In the genomic region with DNA sequence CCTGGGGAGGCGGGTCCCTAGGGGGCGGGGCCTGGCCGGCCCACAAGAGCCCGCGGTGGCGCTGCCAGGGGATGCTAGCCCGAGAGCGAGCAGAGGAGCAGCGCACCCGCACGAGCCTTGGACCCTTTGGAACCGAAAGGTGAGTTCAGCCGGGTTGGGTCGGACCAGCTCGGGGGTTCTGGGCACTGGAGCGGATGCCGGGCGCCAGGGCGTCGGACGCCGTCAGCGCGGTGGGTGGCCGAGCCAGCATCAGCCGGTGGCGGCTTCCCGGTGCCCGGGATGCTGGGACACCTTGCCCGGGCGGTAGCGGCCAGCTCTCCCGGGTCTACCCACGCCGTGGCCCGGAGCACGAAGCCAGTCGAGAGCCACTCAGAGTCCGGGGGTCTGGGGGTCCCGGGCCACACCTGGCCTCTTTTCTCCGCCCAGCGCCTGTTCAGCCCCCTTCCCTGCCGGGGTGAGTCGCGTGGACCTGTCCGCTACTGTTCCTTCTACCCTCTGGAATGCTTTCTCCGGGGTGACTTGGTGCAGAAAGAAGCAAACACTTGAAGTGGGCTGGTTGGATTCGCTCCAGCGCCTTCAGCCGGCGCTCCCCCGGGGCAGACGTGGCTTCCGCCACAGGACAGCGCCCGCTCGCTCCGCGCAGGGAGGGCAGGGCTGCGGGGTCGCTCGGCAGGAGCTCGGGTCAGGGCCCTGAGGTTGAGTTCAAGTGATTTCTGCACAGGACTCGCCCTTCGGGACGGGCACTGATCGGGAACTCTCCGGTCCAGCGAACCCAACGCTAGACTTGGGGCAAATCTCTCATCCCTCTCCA, we compare ENCODE assay signal across 9 cellular contexts. TPM values are rescaled to one million over a fixed set of nuclear protein-coding genes. Genes with fewer than 3 reads are reported as not detected.
A peak's percentile ranks its signal among the peaks of the same experiment; 100 is the strongest.
DNase-seq lines count a peak whose midpoint lies in the region; ATAC-seq and TF ChIP-seq lines count a peak whose summit lies in the region.
"Had no signal": no experiment of that assay in that cellular context is flagged by ENCODE, and none has a peak within 500 bp of the region (broad histone marks: within the 10 kb centered on the region; RNA-seq: fewer than 3 reads in every experiment).

A gene with protein sequence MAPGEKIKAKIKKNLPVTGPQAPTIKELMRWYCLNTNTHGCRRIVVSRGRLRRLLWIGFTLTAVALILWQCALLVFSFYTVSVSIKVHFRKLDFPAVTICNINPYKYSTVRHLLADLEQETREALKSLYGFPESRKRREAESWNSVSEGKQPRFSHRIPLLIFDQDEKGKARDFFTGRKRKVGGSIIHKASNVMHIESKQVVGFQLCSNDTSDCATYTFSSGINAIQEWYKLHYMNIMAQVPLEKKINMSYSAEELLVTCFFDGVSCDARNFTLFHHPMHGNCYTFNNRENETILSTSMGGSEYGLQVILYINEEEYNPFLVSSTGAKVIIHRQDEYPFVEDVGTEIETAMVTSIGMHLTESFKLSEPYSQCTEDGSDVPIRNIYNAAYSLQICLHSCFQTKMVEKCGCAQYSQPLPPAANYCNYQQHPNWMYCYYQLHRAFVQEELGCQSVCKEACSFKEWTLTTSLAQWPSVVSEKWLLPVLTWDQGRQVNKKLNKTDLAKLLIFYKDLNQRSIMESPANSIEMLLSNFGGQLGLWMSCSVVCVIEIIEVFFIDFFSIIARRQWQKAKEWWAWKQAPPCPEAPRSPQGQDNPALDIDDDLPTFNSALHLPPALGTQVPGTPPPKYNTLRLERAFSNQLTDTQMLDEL (plus strand): TSS at position 71 of the 811 bp plus-strand sequence. CDS start 3,527 bp downstream, outside the sequence.

- H3K4me1 ChIP-seq in ascending aorta (peaks cover 8 to 12% of the 10 kb centered on the region in 2 donors), testis (peaks cover 9% of the 10 kb centered on the region)

- ATAC-seq in HG03196 (IDR thresholded peaks at IDR 0.05; ENCODE audit: unreplicated experiment): peak; percentile 22

- TF ChIP-seq POLR2A in testis (IDR thresholded peaks at IDR 0.05): no peak

- H3K9me3 ChIP-seq in ascending aorta (no peaks in the 10 kb centered on the region), testis (no peaks in the 10 kb centered on the region)

- no peaks in the 10 kb centered on the region for H3K36me3 ChIP-seq in ascending aorta
- H3K36me3 ChIP-seq in kidney epithelial cell (ENCODE audit: control insufficient read depth, insufficient read depth, low read length): no peaks in the 10 kb centered on the region
- no peaks in the 10 kb centered on the region for H3K36me3 ChIP-seq in testis (ENCODE audit: low read depth, missing control alignments)

- peak in 1 of 3 experiments; percentile 6 for TF ChIP-seq CTCF in ascending aorta (IDR thresholded peaks at IDR 0.05)
- no peak for TF ChIP-seq CTCF in kidney epithelial cell (IDR thresholded peaks at IDR 0.05; ENCODE audit: insufficient read depth, low read length, poor library complexity, severe bottlenecking)
- TF ChIP-seq CTCF in testis (IDR thresholded peaks at IDR 0.05): no peak

- intact Hi-C loops in ascending aorta (cut with DNase I) (loop anchor here (1.0 to 5.0 kb wide), 2 partner anchors 64 to 251 kb away; no protein-coding TSS in a partner anchor), testis (cut with DNase I; ENCODE audit: low total_unique reads) (loop anchor here (10.0 kb wide), 1 partner anchor 252 kb away; no protein-coding TSS in a partner anchor)

- peak within 1 kb of the TSS; percentile 48 to 67 for H3K4me3 ChIP-seq in ascending aorta
- peak within 1 kb of the TSS; percentile 31 for H3K4me3 ChIP-seq in kidney epithelial cell (ENCODE audit: low read depth, low read length)
- H3K4me3 ChIP-seq in testis: peak within 1 kb of the TSS; percentile 39 to 51

- H3K27me3 ChIP-seq in ascending aorta: peaks cover 9% of the 10 kb centered on the region
- H3K27me3 ChIP-seq in kidney epithelial cell (ENCODE audit: control insufficient read depth, insufficient read depth, low read length): peaks cover 28% of the 10 kb centered on the region
- no peaks in the 10 kb centered on the region for H3K27me3 ChIP-seq in testis

- WGBS in testis, 2 donors: 2 to 4% methylated on average over 30 to 45 of the region's 70 CpGs

- H3K27ac ChIP-seq in ascending aorta (no peak within 1 kb of the TSS), testis (no peak within 1 kb of the TSS)

- peak; percentile 41 to 59 for DNase-seq in NCI-H524 (lab: John Stamatoyannopoulos, UW)
- no peak for DNase-seq in NCI-H524 treated with DMSO at 0.1 percent for 48 hours (lab: John Stamatoyannopoulos, UW)
- no peak for DNase-seq in ascending aorta (ENCODE audit: low spot score in 2 of 2)
- no peak for DNase-seq in kidney epithelial cell (ENCODE audit: low read depth)
- DNase-seq in testis: no peak
- no peak for DNase-seq in midbrain (lab: John Stamatoyannopoulos, UW)
- DNase-seq in effector CD8-positive, alpha-beta T cell (lab: John Stamatoyannopoulos, UW): no peak

RNA-seq across cellular contexts. Expression of the gene that starts here (rescaled TPM):
- total RNA-seq in ascending aorta: not detected
- total RNA-seq in kidney epithelial cell: not detected in 2 replicates
- under 1 TPM; 0.16 to 0.19 TPM for total RNA-seq in testis
- polyA plus RNA-seq in testis (ENCODE audit: insufficient read depth, low read depth, low replicate concordance): not detected
- total RNA-seq: CD4-positive, CD25-positive, alpha-beta regulatory T cell had no signal
- polyA plus RNA-seq: CD4-positive, CD25-positive, alpha-beta regulatory T cell had no signal

Comparison
In these comparisons a context has a peak if more than half of its experiments do, and no peak if none do; other contexts are left out.
1. DNase-seq: peak in NCI-H524 (2 of 2); none in NCI-H524 treated with DMSO at 0.1 percent for 48 hours (single experiment), ascending aorta (0 of 2), kidney epithelial cell (single experiment), testis (single experiment), midbrain (single experiment) and effector CD8-positive, alpha-beta T cell (single experiment).
2. Peak in every context shown above with its lines, with median percentiles within 50 percentile points of each other: H3K4me3 ChIP-seq.